ENCODE assay signal across 18 cellular contexts in the genomic region with DNA sequence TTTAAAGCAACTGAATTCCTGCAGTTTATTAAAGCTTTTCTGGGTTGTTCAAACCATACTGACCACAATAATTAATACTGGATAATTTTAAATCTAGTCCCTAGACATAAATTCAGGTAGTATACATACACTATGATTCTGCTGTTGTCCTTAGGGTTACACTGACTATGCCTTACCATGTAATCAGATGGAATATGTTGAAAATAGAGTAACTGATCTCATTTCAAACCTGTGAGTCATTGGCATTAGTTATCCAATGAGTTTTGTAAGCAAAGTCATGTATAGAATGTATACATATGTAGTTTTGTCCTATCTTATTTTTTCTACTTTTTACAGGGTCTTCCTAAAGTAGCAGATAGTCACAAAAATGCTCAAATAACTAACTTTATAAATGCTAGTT.
"Had no signal": no experiment of that assay in that cellular context is flagged by ENCODE, and none has a peak within 500 bp of the region (broad histone marks: within the 10 kb centered on the region; RNA-seq: fewer than 3 reads in every experiment).

No MANE protein-coding gene starts in this region.

- H3K27ac Mint-ChIP-seq: activated CD8-positive, alpha-beta T cell treated with anti-CD3 and anti-CD28 coated beads for 36 hours; activated naive CD8-positive, alpha-beta T cell; brain; natural killer cell treated with Interleukin-12 subunit alpha and Interleukin-12 subunit beta and Interleukin-15 and Interleukin-18, amount 100 ng/mL, for 72 hours; WTC11 had no signal

- H3K4me3 Mint-ChIP-seq: activated CD8-positive, alpha-beta T cell treated with anti-CD3 and anti-CD28 coated beads for 36 hours; activated naive CD8-positive, alpha-beta T cell; activated T-cell treated with anti-CD3 and anti-CD28 coated beads, Interleukin-2, amount 50 U/mL, for 4 hours; brain; natural killer cell treated with Interleukin-12 subunit alpha and Interleukin-12 subunit beta and Interleukin-15 and Interleukin-18, amount 100 ng/mL, for 72 hours; WTC11 had no signal

- ATAC-seq: activated CD8-positive, alpha-beta T cell treated with anti-CD3 and anti-CD28 coated beads for 36 hours; activated T-cell treated with anti-CD3 and anti-CD28 coated beads, Interleukin-2, amount 50 U/mL, for 4 hours; left ventricle myocardium superior; natural killer cell treated with Interleukin-12 subunit alpha and Interleukin-12 subunit beta and Interleukin-15 and Interleukin-18, amount 100 ng/mL, for 72 hours; right cardiac atrium; stimulated activated naive CD8-positive, alpha-beta T cell treated with anti-CD3 and anti-CD28 coated beads, Interleukin-15, Interleukin-2, amounts not matched to agents 100 U/mL and 50 U/mL, for 24 hours; WTC11 had no signal

- H3K9me3 Mint-ChIP-seq: activated CD8-positive, alpha-beta T cell treated with anti-CD3 and anti-CD28 coated beads for 36 hours had no signal

- DNase-seq: activated CD4-positive, alpha-beta T cell treated with anti-CD3 and anti-CD28 coated beads for 4 hours; activated CD8-positive, alpha-beta T cell treated with anti-CD3 and anti-CD28 coated beads for 36 hours; activated effector memory CD4-positive, alpha-beta T cell treated with anti-CD3 and anti-CD28 coated beads, Interleukin-2, amount 50 U/mL, for 16 hours; activated T-cell treated with anti-CD3 and anti-CD28 coated beads, Interleukin-2, amount 50 U/mL, for 4 hours; amygdala; effector CD8-positive, alpha-beta T cell; glutamatergic neuron; kidney glomerular epithelial cell; left ventricle myocardium superior; right cardiac atrium; stimulated activated naive CD8-positive, alpha-beta T cell treated with anti-CD3 and anti-CD28 coated beads, Interleukin-15, Interleukin-2, amounts not matched to agents 100 U/mL and 50 U/mL, for 24 hours; T-helper 2 cell had no signal

- H3K27me3 Mint-ChIP-seq: activated CD8-positive, alpha-beta T cell treated with anti-CD3 and anti-CD28 coated beads for 36 hours; activated naive CD8-positive, alpha-beta T cell; natural killer cell treated with Interleukin-12 subunit alpha and Interleukin-12 subunit beta and Interleukin-15 and Interleukin-18, amount 100 ng/mL, for 72 hours had no signal

- H3K4me3 ChIP-seq: prostate gland, smooth muscle cell had no signal

- H3K36me3 ChIP-seq: prostate gland had no signal

- H3K9me3 ChIP-seq: prostate gland had no signal

- H3K36me3 Mint-ChIP-seq: activated naive CD8-positive, alpha-beta T cell; natural killer cell treated with Interleukin-12 subunit alpha and Interleukin-12 subunit beta and Interleukin-15 and Interleukin-18, amount 100 ng/mL, for 72 hours had no signal

- H3K27ac ChIP-seq: prostate gland had no signal

- H3K4me1 ChIP-seq: prostate gland had no signal
